ENCODE assay signal across 12 cellular contexts in genomic region chr17:19284005-19284959, GRCh38. TPM values are rescaled to one million over a fixed set of nuclear protein-coding genes. Genes with fewer than 3 reads are reported as not detected.
DNase-seq lines count a peak whose midpoint lies in the region; ATAC-seq and TF ChIP-seq lines count a peak whose summit lies in the region.
"Had no signal": no experiment of that assay in that cellular context is flagged by ENCODE, and none has a peak within 500 bp of the region (broad histone marks: within the 10 kb centered on the region; RNA-seq: fewer than 3 reads in every experiment).

No MANE protein-coding gene starts in this region.

- H3K9me3 ChIP-seq in IMR-90 (ENCODE audit: control insufficient read depth, insufficient read depth, low read length), result no peaks in the 10 kb centered on the region
- H3K9me3 ChIP-seq in tibial artery, result no peaks in the 10 kb centered on the region
- H3K9me3 ChIP-seq: left lung had no signal

- no peak overlapping the region for H3K56ac ChIP-seq in IMR-90 (ENCODE audit: extremely low read depth, insufficient read depth, low read length)

- WGBS in IMR-90 (ENCODE audit: extremely low coverage in 2 of 2, insufficient read length in 1 of 2), 2 experiments, result no CpG with 5 or more reads among the region's 3 CpGs

- H2BK20ac ChIP-seq in IMR-90 (ENCODE audit: low read depth, low read length), result no peak overlapping the region

- no peak overlapping the region for H2BK5ac ChIP-seq in IMR-90 (ENCODE audit: low read depth, low read length, poor library complexity, severe bottlenecking)

- no peak for DNase-seq in activated naive CD4-positive, alpha-beta T cell treated with anti-CD3 and anti-CD28 coated beads, Interleukin-2, amount 50 U/mL, for 72 hours (ENCODE audit: low spot score in 2 of 2)
- no peak for DNase-seq in activated naive CD4-positive, alpha-beta T cell treated with anti-CD3 and anti-CD28 coated beads, Interleukin-2, amount 50 U/mL, for 16 hours
- no peak for DNase-seq in IMR-90
- no peak for DNase-seq in central memory CD8-positive, alpha-beta T cell (ENCODE audit: low spot score in 2 of 2)
- no peak for DNase-seq in tibial artery
- DNase-seq in brain microvascular endothelial cell, result no peak
- DNase-seq: amniotic stem cell; Kasumi-1; left lung; stimulated activated naive CD4-positive, alpha-beta T cell treated with Interleukin-2 at 50 U/mL for 16 hours had no signal

- no peak for TF ChIP-seq CTCF in IMR-90 (conservative IDR thresholded peaks at IDR 0.05; ENCODE audit: low read depth, low read length)
- no peak for TF ChIP-seq CTCF in tibial artery (IDR thresholded peaks at IDR 0.05)
- no peak for TF ChIP-seq CTCF in brain microvascular endothelial cell (IDR thresholded peaks at IDR 0.05; ENCODE audit: low read depth, low read length, missing control alignments)

- no peaks in the 10 kb centered on the region for H3K9me3 Mint-ChIP-seq in activated naive CD4-positive, alpha-beta T cell treated with anti-CD3 and anti-CD28 coated beads, Interleukin-2, amount 50 U/mL, for 72 hours
- H3K9me3 Mint-ChIP-seq in central memory CD8-positive, alpha-beta T cell, result no peaks in the 10 kb centered on the region

- no peak for TF ChIP-seq RAD21 in IMR-90 (IDR thresholded peaks at IDR 0.05; ENCODE audit: low read length)

- no peak overlapping the region for H3K27ac Mint-ChIP-seq in activated naive CD4-positive, alpha-beta T cell treated with anti-CD3 and anti-CD28 coated beads, Interleukin-2, amount 50 U/mL, for 72 hours
- peak overlapping the region; percentile 67 for H3K27ac Mint-ChIP-seq in central memory CD8-positive, alpha-beta T cell (ENCODE audit: low read depth)

- H3K27me3 ChIP-seq in IMR-90 (ENCODE audit: control insufficient read depth, insufficient read depth, low read length) (no peaks in the 10 kb centered on the region), tibial artery (no peaks in the 10 kb centered on the region), brain microvascular endothelial cell (replicated peaks) (no peaks in the 10 kb centered on the region)
- H3K27me3 ChIP-seq: left lung had no signal

- H3K27ac ChIP-seq in IMR-90 (ENCODE audit: insufficient read depth, low read length) (no peak overlapping the region), temporal lobe (ENCODE audit: low read depth, low read length) (peak overlapping the region; percentile 72), tibial artery (no peak overlapping the region), brain microvascular endothelial cell (no peak overlapping the region)
- H3K27ac ChIP-seq: left lung had no signal

- POLR2A ChIA-PET in IMR-90 (lab: Charles Lee; ENCODE audit: unreplicated experiment), result no interaction called here

- peak overlapping the region; percentile 26 for H3K4me3 Mint-ChIP-seq in central memory CD8-positive, alpha-beta T cell

- no peak overlapping the region for H3K18ac ChIP-seq in IMR-90 (ENCODE audit: low read depth, low read length)

- H3K4me1 ChIP-seq in IMR-90 (ENCODE audit: control insufficient read depth, insufficient read depth, low read length), result peaks cover 10% of the 10 kb centered on the region
- H3K4me1 ChIP-seq in tibial artery, result peaks cover 0 to 51% (median 23%) of the 10 kb centered on the region in 4 donors

- no peak overlapping the region for H3K9ac ChIP-seq in IMR-90 (ENCODE audit: low read depth, low read length)

- H3K27me3 Mint-ChIP-seq in central memory CD8-positive, alpha-beta T cell, result no peaks in the 10 kb centered on the region

- peak; percentile 74 to 83 for ATAC-seq in activated naive CD4-positive, alpha-beta T cell treated with anti-CD3 and anti-CD28 coated beads, Interleukin-2, amount 50 U/mL, for 72 hours
- ATAC-seq in IMR-90 (ENCODE audit: low read depth) (no peak), HG02798 (IDR thresholded peaks at IDR 0.05; ENCODE audit: poor library complexity, unreplicated experiment) (no peak)
- ATAC-seq in central memory CD8-positive, alpha-beta T cell (replicated peaks; ENCODE audit: extremely low read depth, poor library complexity, severe bottlenecking), result peak; percentile 79
- ATAC-seq: left lung had no signal

- H2AK9ac ChIP-seq in IMR-90 (replicated peaks; ENCODE audit: low read depth, low read length, poor library complexity), result no peak overlapping the region

- H3K4me2 ChIP-seq in IMR-90 (ENCODE audit: low read depth, low read length), result no peak overlapping the region

- H4K20me1 ChIP-seq in IMR-90 (ENCODE audit: insufficient read depth, low read length), result peaks cover 83% of the 10 kb centered on the region

- H3K36me3 Mint-ChIP-seq in activated naive CD4-positive, alpha-beta T cell treated with anti-CD3 and anti-CD28 coated beads, Interleukin-2, amount 50 U/mL, for 72 hours, result peaks cover 0 to 7% of the 10 kb centered on the region in 2 donors
- H3K36me3 Mint-ChIP-seq in central memory CD8-positive, alpha-beta T cell (ENCODE audit: insufficient read depth), result no peaks in the 10 kb centered on the region

- CTCF ChIA-PET in IMR-90 (lab: Yijun Ruan, JAX), result no interaction called here

- H3K36me3 ChIP-seq in IMR-90 (ENCODE audit: control insufficient read depth, insufficient read depth, low read length), result peaks cover 19% of the 10 kb centered on the region
- H3K36me3 ChIP-seq in tibial artery, result peaks cover 3 to 25% (median 13%) of the 10 kb centered on the region in 3 donors
- H3K36me3 ChIP-seq in brain microvascular endothelial cell (replicated peaks), result peaks cover 14% of the 10 kb centered on the region

- BruUV-seq in IMR-90 (replicated peaks; lab: Mats Ljungman, UMichigan), result no TSS peak

- no peak overlapping the region for H3K4me3 ChIP-seq in IMR-90 (ENCODE audit: insufficient read depth, low read depth, low read length)
- H3K4me3 ChIP-seq in tibial artery, result no peak overlapping the region
- H3K4me3 ChIP-seq in brain microvascular endothelial cell (ENCODE audit: low read depth, low read length), result no peak overlapping the region
- H3K4me3 ChIP-seq: left lung had no signal

- H3K4me1 Mint-ChIP-seq in central memory CD8-positive, alpha-beta T cell, result peaks cover 17% of the 10 kb centered on the region

- dilution Hi-C loops in IMR-90 (cut with HindIII; ENCODE audit: low sequenced_read_pairs, unreplicated experiment), result no loop called here

- H4K8ac ChIP-seq in IMR-90 (ENCODE audit: low read depth in 2 of 2, low read length in 2 of 2), result no peak overlapping the region

- no peak overlapping the region for H2AK5ac ChIP-seq in IMR-90 (ENCODE audit: low read depth, low read length)

- no peak overlapping the region for H3K14ac ChIP-seq in IMR-90 (replicated peaks; ENCODE audit: low read depth, low read length)

- H3K4ac ChIP-seq in IMR-90 (ENCODE audit: low read depth, low read length), result no peak overlapping the region

- H3K9me1 ChIP-seq in IMR-90 (ENCODE audit: insufficient read depth, low read length), result peaks cover 42% of the 10 kb centered on the region

- no peak overlapping the region for H4K91ac ChIP-seq in IMR-90 (ENCODE audit: insufficient read depth, low read depth, low read length)

- H2AFZ ChIP-seq in IMR-90 (replicated peaks; ENCODE audit: low read length, poor library complexity), result no peak overlapping the region

- H2BK15ac ChIP-seq in IMR-90 (ENCODE audit: low read depth, low read length), result no peak overlapping the region

- H2BK120ac ChIP-seq in IMR-90 (ENCODE audit: low read depth, low read length), result no peak overlapping the region

- no peak overlapping the region for H3K23ac ChIP-seq in IMR-90 (ENCODE audit: low read depth, low read length)

- peaks cover 30 to 87% of the 10 kb centered on the region in 2 experiments for H3K79me1 ChIP-seq in IMR-90 (ENCODE audit: low read depth in 1 of 2, low read length in 2 of 2)

- H4K5ac ChIP-seq in IMR-90 (ENCODE audit: low read depth, low read length), result no peak overlapping the region

- TF ChIP-seq POLR2A in IMR-90 (IDR thresholded peaks at IDR 0.05; ENCODE audit: low read depth, low read length), result no peak

- intact Hi-C loops in IMR-90 (cut with micrococcal nuclease), result no loop called here
- intact Hi-C loops in tibial artery (cut with DNase I; ENCODE audit: low total_unique reads), result no loop called here

- in situ Hi-C loops in IMR-90 (cut with MboI; ENCODE audit: low sequenced_read_pairs), result no loop called here
- in situ Hi-C loops in brain microvascular endothelial cell (cut with HindIII; ENCODE audit: low pct_ligation_motif_present, low sequenced_read_pairs), result no loop called here

TF ChIP-seq in IMR-90, 13 proteins besides CTCF, POLR2A, EP300 and RAD21:
- TF ChIP-seq BHLHE40 (IDR thresholded peaks at IDR 0.05; ENCODE audit: low read depth, low read length) (no peak), MXI1 (IDR thresholded peaks at IDR 0.05; ENCODE audit: borderline replicate concordance, low read depth, low read length) (no peak), MAFK (IDR thresholded peaks at IDR 0.05; ENCODE audit: low read depth, low read length) (peak; percentile 18; the same call in 1 of the 2 replicates)

RNA-seq across cellular contexts. Expression of gene EPN2, which starts 47.1 kb away (rescaled TPM):
- total RNA-seq in activated naive CD4-positive, alpha-beta T cell treated with anti-CD3 and anti-CD28 coated beads, Interleukin-2, amount 50 U/mL, for 72 hours, result 1 to 10 TPM; 2.6 to 9.7 TPM
- total RNA-seq in IMR-90 (2012; rRNA removed), result 14.9 and 19.4 TPM in 2 replicates
- polyA plus RNA-seq in IMR-90 (2012; rRNA removed), result 25.3 and 28.0 TPM in 2 replicates
- 23.7 and 47.8 TPM in 2 replicates for polyA plus RNA-seq in IMR-90 (2012; cell fraction: cytosol; rRNA removed)
- polyA plus RNA-seq in IMR-90 (2012; cell fraction: nucleus; rRNA removed; ENCODE audit: low replicate concordance), result 84.7 and 99.7 TPM in 2 replicates
- total RNA-seq in temporal lobe, result 44.7 TPM

Comparison
In these comparisons a context has a peak if more than half of its experiments do, and no peak if none do; other contexts are left out.
1. ATAC-seq: peak in activated naive CD4-positive, alpha-beta T cell treated with anti-CD3 and anti-CD28 coated beads, Interleukin-2, amount 50 U/mL, for 72 hours (2 of 2) and central memory CD8-positive, alpha-beta T cell (single experiment); none in IMR-90 (single experiment) and HG02798 (single experiment).